Comparison of ENCODE assay signal across 8 cellular contexts in genomic region chr7:129825554-129826267, GRCh38.
A peak's percentile ranks its signal among the peaks of the same experiment; 100 is the strongest.
DNase-seq lines count a peak whose midpoint lies in the region; ATAC-seq and TF ChIP-seq lines count a peak whose summit lies in the region.

No MANE protein-coding gene starts in this region.

- H3K27me3 Mint-ChIP-seq in activated T-cell treated with anti-CD3 and anti-CD28 coated beads, Interleukin-2, amount 50 U/mL, for 72 hours (ENCODE audit: low read depth) = no peaks in the 10 kb centered on the region
- peaks cover 0 to 6% (median 4%) of the 10 kb centered on the region in 3 donors for H3K27me3 Mint-ChIP-seq in naive B cell

- DNase-seq in Caki2 (ENCODE audit: low read depth) = peak; percentile 95
- peak; percentile 92 for DNase-seq in GM20000 (ENCODE audit: low spot score)
- peak; percentile 74 for DNase-seq in HT1080 (ENCODE audit: low read depth)
- peak; percentile 74 for DNase-seq in OCI-M1 (lab: John Stamatoyannopoulos, UW)
- DNase-seq in activated T-cell treated with anti-CD3 and anti-CD28 coated beads, Interleukin-2, amount 50 U/mL, for 72 hours = peak; percentile 92 to 96
- peak; percentile 65 for DNase-seq in fibroblast of gingiva (ENCODE audit: low read depth)
- peak; percentile 79 for DNase-seq in naive B cell
- DNase-seq in stimulated activated effector memory CD8-positive, alpha-beta T cell treated with anti-CD3 and anti-CD28 coated beads, Interleukin-12 subunit alpha, Interleukin-12 subunit beta, amount 100 ng/mL, for 72 hours (ENCODE audit: low spot score in 2 of 2) = peak; percentile 97 to 98

- peak overlapping the region; percentile 89 to 98 for H3K4me3 Mint-ChIP-seq in activated T-cell treated with anti-CD3 and anti-CD28 coated beads, Interleukin-2, amount 50 U/mL, for 72 hours
- H3K4me3 Mint-ChIP-seq in naive B cell = peak overlapping the region; percentile 86 to 95 (median 92)
- H3K4me3 Mint-ChIP-seq in stimulated activated effector memory CD8-positive, alpha-beta T cell treated with anti-CD3 and anti-CD28 coated beads, Interleukin-12 subunit alpha, Interleukin-12 subunit beta, amount 100 ng/mL, for 72 hours = peak overlapping the region; percentile 89

- H3K36me3 Mint-ChIP-seq in activated T-cell treated with anti-CD3 and anti-CD28 coated beads, Interleukin-2, amount 50 U/mL, for 72 hours (ENCODE audit: insufficient read depth in 2 of 2) = no peaks in the 10 kb centered on the region
- H3K36me3 Mint-ChIP-seq in naive B cell = no peaks in the 10 kb centered on the region
- H3K36me3 Mint-ChIP-seq in stimulated activated effector memory CD8-positive, alpha-beta T cell treated with anti-CD3 and anti-CD28 coated beads, Interleukin-12 subunit alpha, Interleukin-12 subunit beta, amount 100 ng/mL, for 72 hours = peaks cover 29% of the 10 kb centered on the region

- peak; percentile 76 to 77 for ATAC-seq in activated T-cell treated with anti-CD3 and anti-CD28 coated beads, Interleukin-2, amount 50 U/mL, for 72 hours (replicated peaks in 1 of 2)
- ATAC-seq in naive B cell (ENCODE audit: low read depth in 2 of 2) = peak; percentile 82 to 85
- peak; percentile 81 for ATAC-seq in stimulated activated effector memory CD8-positive, alpha-beta T cell treated with anti-CD3 and anti-CD28 coated beads, Interleukin-12 subunit alpha, Interleukin-12 subunit beta, amount 100 ng/mL, for 72 hours

- peaks cover 30% of the 10 kb centered on the region for H3K4me1 Mint-ChIP-seq in activated T-cell treated with anti-CD3 and anti-CD28 coated beads, Interleukin-2, amount 50 U/mL, for 72 hours (ENCODE audit: low read depth)
- peaks cover 19 to 28% (median 22%) of the 10 kb centered on the region in 3 donors for H3K4me1 Mint-ChIP-seq in naive B cell
- H3K4me1 Mint-ChIP-seq in stimulated activated effector memory CD8-positive, alpha-beta T cell treated with anti-CD3 and anti-CD28 coated beads, Interleukin-12 subunit alpha, Interleukin-12 subunit beta, amount 100 ng/mL, for 72 hours = peaks cover 27% of the 10 kb centered on the region

- TF ChIP-seq CTCF in GM20000 (IDR thresholded peaks at IDR 0.05; ENCODE audit: extremely low read depth, missing control alignments) = peak; percentile 56

- in situ Hi-C loops in Caki2 (cut with HindIII; ENCODE audit: low pct_unique_long_range_greater_than_20kb, low sequenced_read_pairs) = no loop called here

- H3K9me3 Mint-ChIP-seq in activated T-cell treated with anti-CD3 and anti-CD28 coated beads, Interleukin-2, amount 50 U/mL, for 72 hours = no peaks in the 10 kb centered on the region
- no peaks in the 10 kb centered on the region for H3K9me3 Mint-ChIP-seq in naive B cell
- H3K9me3 Mint-ChIP-seq in stimulated activated effector memory CD8-positive, alpha-beta T cell treated with anti-CD3 and anti-CD28 coated beads, Interleukin-12 subunit alpha, Interleukin-12 subunit beta, amount 100 ng/mL, for 72 hours = no peaks in the 10 kb centered on the region

- H3K27ac Mint-ChIP-seq in activated T-cell treated with anti-CD3 and anti-CD28 coated beads, Interleukin-2, amount 50 U/mL, for 72 hours = peak overlapping the region; percentile 85
- H3K27ac Mint-ChIP-seq in naive B cell = peak overlapping the region in 4 of 6 donors; percentile 8 to 73 (median 50)
- peak overlapping the region; percentile 88 for H3K27ac Mint-ChIP-seq in stimulated activated effector memory CD8-positive, alpha-beta T cell treated with anti-CD3 and anti-CD28 coated beads, Interleukin-12 subunit alpha, Interleukin-12 subunit beta, amount 100 ng/mL, for 72 hours

Comparison
In these comparisons a context has a peak if more than half of its experiments do, and no peak if none do; other contexts are left out.
1. Peak in every context shown above with its lines: DNase-seq and ATAC-seq.